Comparison of ENCODE assay signal across 8 cellular contexts in the genomic region with DNA sequence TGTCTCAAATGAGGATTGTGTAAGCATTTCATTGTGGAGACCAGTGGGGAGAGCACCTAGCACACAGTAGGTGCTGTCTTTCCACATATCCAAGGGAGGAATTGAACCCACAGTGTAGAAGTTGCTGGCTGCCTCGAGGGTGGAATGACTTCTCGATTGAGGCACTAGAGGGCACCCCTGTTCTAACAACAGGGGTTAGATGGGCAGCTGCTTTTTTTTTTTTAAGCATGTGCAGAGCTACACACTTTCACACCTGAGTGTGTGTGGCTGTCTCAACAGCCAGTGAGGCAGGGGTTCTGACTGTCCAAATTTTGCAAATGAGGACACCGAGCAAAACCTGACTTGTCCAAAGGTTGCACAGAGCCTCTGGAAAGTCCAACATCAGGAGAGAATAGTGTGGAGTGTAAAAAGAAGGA.
DNase-seq lines count a peak whose midpoint lies in the region; ATAC-seq and TF ChIP-seq lines count a peak whose summit lies in the region.

No MANE protein-coding gene starts in this region.

- H3K4me3 ChIP-seq in GM23248, result no peak overlapping the region
- no peak overlapping the region for H3K4me3 ChIP-seq in SK-N-SH (ENCODE audit: low read depth in 2 of 2, low read length in 1 of 2)
- no peak overlapping the region for H3K4me3 ChIP-seq in breast epithelium

- H3K36me3 ChIP-seq in GM23248 (ENCODE audit: low read depth), result no peaks in the 10 kb centered on the region
- H3K36me3 ChIP-seq in SK-N-SH (replicated peaks in 1 of 2; ENCODE audit: control insufficient read depth in 1 of 2, insufficient read depth in 2 of 2, low read length in 1 of 2), result no peaks in the 10 kb centered on the region
- H3K36me3 ChIP-seq in breast epithelium, result no peaks in the 10 kb centered on the region

- peak; percentile 23 to 59 (median 44) for DNase-seq in CD4-positive, alpha-beta T cell
- DNase-seq in GM23248 (peak; percentile 41), SK-N-SH (peak; percentile 58), breast epithelium (ENCODE audit: low spot score in 2 of 2) (no peak), lung microvascular endothelial cell (ENCODE audit: low read depth in 2 of 2) (peak; percentile 67 to 78)

- CTCF ChIA-PET in CD4-positive, alpha-beta T cell (lab: Charles Lee), result interaction anchor here (0.7 to 2.4 kb wide), 10 partner anchors 9 to 55 kb away, joined by 3 to 17 read pairs (median 6); no protein-coding TSS in a partner anchor
- CTCF ChIA-PET in SK-N-SH (lab: Yijun Ruan, JAX), result interaction anchor here (0.5 to 1.8 kb wide), 7 partner anchors 21 to 692 kb away, joined by 3 to 10 read pairs (median 3); partner anchors contain the start of gene LHFPL7

- in situ Hi-C loops in GM23248 (cut with MboI), result no loop called here

- H3K27ac Mint-ChIP-seq in CD4-positive, alpha-beta T cell, result peak overlapping the region; percentile 63

- H3K27ac ChIP-seq in CD4-positive, alpha-beta T cell (ENCODE audit: low read depth, low read length), result no peak overlapping the region
- H3K27ac ChIP-seq in GM23248 (no peak overlapping the region), SK-N-SH (ENCODE audit: low read depth in 2 of 2, low read length in 1 of 2) (no peak overlapping the region), breast epithelium (no peak overlapping the region)

- no peak overlapping the region for H3K4me3 Mint-ChIP-seq in CD4-positive, alpha-beta T cell

- H3K9me3 ChIP-seq in CD4-positive, alpha-beta T cell (ENCODE audit: control insufficient read depth, low read length), result no peaks in the 10 kb centered on the region
- no peaks in the 10 kb centered on the region for H3K9me3 ChIP-seq in GM23248 (ENCODE audit: low read depth)
- H3K9me3 ChIP-seq in SK-N-SH, result no peaks in the 10 kb centered on the region
- H3K9me3 ChIP-seq in breast epithelium, result no peaks in the 10 kb centered on the region

- no peak overlapping the region for H3K9ac ChIP-seq in GM23248
- no peak overlapping the region for H3K9ac ChIP-seq in SK-N-SH

- peak; percentile 84 for ATAC-seq in CD4-positive, alpha-beta T cell (ENCODE audit: poor library complexity)
- ATAC-seq in HG03097 (IDR thresholded peaks at IDR 0.05; ENCODE audit: low FRiP score, unreplicated experiment), result no peak
- no peak for ATAC-seq in HG02571 (IDR thresholded peaks at IDR 0.05; ENCODE audit: unreplicated experiment)
- no peak for ATAC-seq in GM19328 (IDR thresholded peaks at IDR 0.05; ENCODE audit: unreplicated experiment)

- TF ChIP-seq CTCF in CD4-positive, alpha-beta T cell (IDR thresholded peaks at IDR 0.05), result peak; percentile 68
- TF ChIP-seq CTCF in SK-N-SH (IDR thresholded peaks at IDR 0.05), result peak; percentile 57
- TF ChIP-seq CTCF in breast epithelium (IDR thresholded peaks at IDR 0.05), result peak in 2 of 3 donors; percentile 26 to 46

- H3F3A ChIP-seq in GM23248 (ENCODE audit: insufficient read depth), result no peaks in the 10 kb centered on the region
- H3F3A ChIP-seq in SK-N-SH (replicated peaks; ENCODE audit: insufficient read depth), result no peaks in the 10 kb centered on the region

- WGBS in GM23248 (ENCODE audit: low coverage in 1 of 2, low lambda C conversion rate in 2 of 2, missing lambda C conversion rate in 2 of 2), 2 experiments, result 3 to 8% methylated on average over 3 of the region's 3 CpGs
- WGBS in SK-N-SH (ENCODE audit: low lambda C conversion rate), result 38% methylated on average over 3 of the region's 3 CpGs

- H3K4me1 ChIP-seq in GM23248 (ENCODE audit: insufficient read depth), result no peaks in the 10 kb centered on the region
- peaks cover 0 to 20% of the 10 kb centered on the region in 2 experiments; a peak in 1 of 4 replicates for H3K4me1 ChIP-seq in SK-N-SH (ENCODE audit: control insufficient read depth in 1 of 2, insufficient read depth in 2 of 2, low read depth in 1 of 2, low read length in 1 of 2)
- no peaks in the 10 kb centered on the region for H3K4me1 ChIP-seq in breast epithelium

- H3K27me3 ChIP-seq in CD4-positive, alpha-beta T cell (ENCODE audit: control insufficient read depth, insufficient read depth, low read length), result no peaks in the 10 kb centered on the region
- H3K27me3 ChIP-seq in GM23248 (replicated peaks; ENCODE audit: insufficient read depth) (no peaks in the 10 kb centered on the region), SK-N-SH (ENCODE audit: insufficient read depth) (no peaks in the 10 kb centered on the region), breast epithelium (no peaks in the 10 kb centered on the region)

- peak; percentile 64 for TF ChIP-seq RAD21 in SK-N-SH (IDR thresholded peaks at IDR 0.05; ENCODE audit: low read length)

- H3K79me2 ChIP-seq in GM23248 (ENCODE audit: insufficient read depth), result no peaks in the 10 kb centered on the region
- H3K79me2 ChIP-seq in SK-N-SH (ENCODE audit: insufficient read depth), result no peaks in the 10 kb centered on the region

- H3K4me2 ChIP-seq in GM23248 (ENCODE audit: unreplicated experiment) (no peak overlapping the region), SK-N-SH (no peak overlapping the region)

- no peaks in the 10 kb centered on the region for H3K36me3 Mint-ChIP-seq in CD4-positive, alpha-beta T cell (ENCODE audit: low read depth)

- H3K9me2 ChIP-seq in GM23248 (ENCODE audit: insufficient read depth) (no peaks in the 10 kb centered on the region), SK-N-SH (no peaks in the 10 kb centered on the region)

- H3K9me3 Mint-ChIP-seq in CD4-positive, alpha-beta T cell, result no peaks in the 10 kb centered on the region

- intact Hi-C loops in CD4-positive, alpha-beta T cell (cut with DNase I, micrococcal nuclease), result loop anchor here (1.0 to 5.0 kb wide), 4 partner anchors 21 to 281 kb away; no protein-coding TSS in a partner anchor
- intact Hi-C loops in breast epithelium (cut with DNase I; ENCODE audit: low total_unique reads), result no loop called here

- H4K20me1 ChIP-seq in GM23248 (ENCODE audit: insufficient read depth) (no peaks in the 10 kb centered on the region), SK-N-SH (ENCODE audit: insufficient read depth) (0 out of 2 replicates have a peak, but pooled peaks cover 15% of the 10 kb centered on the region)

- POLR2A ChIA-PET in CD4-positive, alpha-beta T cell (lab: Charles Lee), result interaction anchor here (0.5 to 7.3 kb wide), 3 partner anchors 9 to 23 kb away, joined by 3 to 57 read pairs (median 6); no protein-coding TSS in a partner anchor
- POLR2A ChIA-PET in SK-N-SH (lab: Yijun Ruan, JAX), result no interaction called here

- TF ChIP-seq POLR2A in breast epithelium (IDR thresholded peaks at IDR 0.05), result no peak

- H3K4me1 Mint-ChIP-seq in CD4-positive, alpha-beta T cell (ENCODE audit: low read depth), result peaks cover 55% of the 10 kb centered on the region

- H3K27me3 Mint-ChIP-seq in CD4-positive, alpha-beta T cell, result no peaks in the 10 kb centered on the region

- H2AFZ ChIP-seq in GM23248 (no peak overlapping the region), SK-N-SH (ENCODE audit: low read depth) (no peak overlapping the region)

- no peak for TF ChIP-seq EP300 in SK-N-SH (IDR thresholded peaks at IDR 0.05; ENCODE audit: borderline replicate concordance in 1 of 2, low read depth in 1 of 2, low read length in 1 of 2)

TF ChIP-seq in SK-N-SH, 30 proteins besides CTCF, POLR2A, EP300 and RAD21:
- TF ChIP-seq TCF12 (IDR thresholded peaks at IDR 0.05) (no peak), SMC3 (IDR thresholded peaks at IDR 0.05; ENCODE audit: low read depth, low read length) (0 out of 2 replicates have a peak, but pooled peaks have one; percentile 25)

Comparison
In these comparisons a context has a peak if more than half of its experiments do, and no peak if none do; other contexts are left out.
1. DNase-seq: peak in CD4-positive, alpha-beta T cell (10 of 10), GM23248 (single experiment), SK-N-SH (single experiment) and lung microvascular endothelial cell (2 of 2); none in breast epithelium (0 of 2).
2. Peak in every context shown above with its lines, with median percentiles within 50 percentile points of each other: CTCF ChIP-seq.